Comparison of ENCODE assay signal across 8 cellular contexts in the genomic region with DNA sequence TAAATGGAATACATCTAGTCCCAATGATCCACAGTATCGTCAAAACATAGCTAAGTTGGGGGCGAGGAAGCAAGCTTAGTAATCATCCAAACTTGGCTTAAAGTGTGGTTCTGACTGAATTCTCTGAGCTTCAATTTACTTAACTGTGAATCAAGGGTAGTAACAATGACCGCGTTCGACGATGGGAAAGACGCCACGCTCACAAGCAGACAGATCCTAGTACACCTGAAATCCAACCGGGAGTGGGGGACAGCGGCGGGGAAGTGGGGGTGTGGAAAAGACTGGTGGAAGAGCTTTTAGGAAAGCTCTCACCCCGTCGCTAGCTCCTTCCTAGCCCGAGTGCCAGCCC. TPM values are rescaled to one million over a fixed set of nuclear protein-coding genes. Genes with fewer than 3 reads are reported as not detected.
A peak's percentile ranks its signal among the peaks of the same experiment; 100 is the strongest.
DNase-seq lines count a peak whose midpoint lies in the region; ATAC-seq, FAIRE-seq and TF ChIP-seq lines count a peak whose summit lies in the region.

No MANE protein-coding gene starts in this region.

- peaks cover 13% of the 10 kb centered on the region for H3K36me3 Mint-ChIP-seq in activated CD4-positive, alpha-beta T cell treated with anti-CD3 and anti-CD28 coated beads, Interleukin-2, amount 10 ng/mL, durations not matched to agents 24 days and 14 days (ENCODE audit: low read depth)

- peaks cover 9% of the 10 kb centered on the region for H3K9me3 Mint-ChIP-seq in activated CD4-positive, alpha-beta T cell treated with anti-CD3 and anti-CD28 coated beads, Interleukin-2, amount 10 ng/mL, durations not matched to agents 24 days and 14 days

- H3K27ac ChIP-seq in HUES64 (ENCODE audit: low read depth, low read length) (peak overlapping the region; percentile 90), mucosa of rectum (ENCODE audit: low read depth in 2 of 2, low read length in 2 of 2) (peak overlapping the region; percentile 86 to 89)

- H3K4me3 ChIP-seq in HUES64 (ENCODE audit: low read length) (peak overlapping the region; percentile 98), bronchial epithelial cell (ENCODE audit: low read depth, low read length) (peak overlapping the region; percentile 71), mucosa of rectum (ENCODE audit: low read length in 2 of 2) (peak overlapping the region; percentile 94 to 99)

- DNase-seq in activated CD4-positive, alpha-beta T cell treated with anti-CD3 and anti-CD28 coated beads, Interleukin-2, amount 10 ng/mL, durations not matched to agents 24 days and 14 days = no peak
- no peak for DNase-seq in activated CD4-positive, alpha-beta T cell treated with anti-CD3 and anti-CD28 coated beads, Interleukin-2, amount 50 U/mL, for 48 hours
- DNase-seq in bronchial epithelial cell (ENCODE audit: low read depth) (no peak), DMS53 (lab: John Stamatoyannopoulos, UW) (no peak), D721Med (ENCODE audit: insufficient read length, low spot score) (no peak)

- 1% methylated on average over 14 of the region's 14 CpGs for WGBS in HUES64

- ATAC-seq in GM21423 (IDR thresholded peaks at IDR 0.05; ENCODE audit: unreplicated experiment) = no peak

- intact Hi-C loops in activated CD4-positive, alpha-beta T cell treated with anti-CD3 and anti-CD28 coated beads, Interleukin-2, amount 10 ng/mL, durations not matched to agents 24 days and 14 days (cut with micrococcal nuclease) = loop anchor here (1.0 to 2.0 kb wide), 2 partner anchors 70 to 1206 kb away; partner anchors contain the start of gene DCAF5

- H3K4me1 ChIP-seq in HUES64 (ENCODE audit: insufficient read depth, low read length) = peaks cover 9% of the 10 kb centered on the region; the same call in 1 of the 2 replicates
- H3K4me1 ChIP-seq in mucosa of rectum (ENCODE audit: control insufficient read depth in 2 of 2, insufficient read depth in 2 of 2, low read length in 2 of 2) = peaks cover 0 to 2% of the 10 kb centered on the region in 2 donors

- peak overlapping the region; percentile 93 for H3K9ac ChIP-seq in HUES64 (ENCODE audit: low read depth, low read length)
- H3K9ac ChIP-seq in mucosa of rectum (ENCODE audit: low read depth in 1 of 2, low read length in 2 of 2) = peak overlapping the region; percentile 78 to 83

- peaks cover under 1% of the 10 kb centered on the region; the same call in 1 of the 2 replicates for H3K27me3 ChIP-seq in HUES64 (ENCODE audit: insufficient read depth, low read length)
- no peaks in the 10 kb centered on the region for H3K27me3 ChIP-seq in bronchial epithelial cell (ENCODE audit: control insufficient read depth, insufficient read depth, low read length)
- no peaks in the 10 kb centered on the region for H3K27me3 ChIP-seq in mucosa of rectum (ENCODE audit: control insufficient read depth in 2 of 2, insufficient read depth in 2 of 2, low read length in 2 of 2)

- H3K27me3 Mint-ChIP-seq in activated CD4-positive, alpha-beta T cell treated with anti-CD3 and anti-CD28 coated beads, Interleukin-2, amount 10 ng/mL, durations not matched to agents 24 days and 14 days = peaks cover 6% of the 10 kb centered on the region

- H3K9me3 ChIP-seq in HUES64 (ENCODE audit: insufficient read depth, low read depth, low read length) (no peaks in the 10 kb centered on the region), mucosa of rectum (ENCODE audit: control insufficient read depth in 2 of 2, low read length in 2 of 2) (no peaks in the 10 kb centered on the region)

- no peak for FAIRE-seq in bronchial epithelial cell (lab: Jason Lieb, UNC)
- FAIRE-seq in D721Med (lab: Jason Lieb, UNC) = no peak

- peak overlapping the region; percentile 91 for H3K27ac Mint-ChIP-seq in activated CD4-positive, alpha-beta T cell treated with anti-CD3 and anti-CD28 coated beads, Interleukin-2, amount 10 ng/mL, durations not matched to agents 24 days and 14 days

- H3K36me3 ChIP-seq in HUES64 (ENCODE audit: insufficient read depth, low read length) (no peaks in the 10 kb centered on the region), bronchial epithelial cell (ENCODE audit: control insufficient read depth, insufficient read depth, low read length) (no peaks in the 10 kb centered on the region), mucosa of rectum (ENCODE audit: control insufficient read depth in 2 of 2, insufficient read depth in 2 of 2, low read length in 2 of 2) (no peaks in the 10 kb centered on the region)

- H3K4me1 Mint-ChIP-seq in activated CD4-positive, alpha-beta T cell treated with anti-CD3 and anti-CD28 coated beads, Interleukin-2, amount 10 ng/mL, durations not matched to agents 24 days and 14 days = peaks cover 18% of the 10 kb centered on the region

- peak overlapping the region; percentile 98 for H3K4me3 Mint-ChIP-seq in activated CD4-positive, alpha-beta T cell treated with anti-CD3 and anti-CD28 coated beads, Interleukin-2, amount 10 ng/mL, durations not matched to agents 24 days and 14 days

- no peak for TF ChIP-seq CTCF in bronchial epithelial cell (IDR thresholded peaks at IDR 0.05; ENCODE audit: insufficient read depth, low read length, severe bottlenecking)
- TF ChIP-seq CTCF in D721Med (IDR thresholded peaks at IDR 0.05; ENCODE audit: insufficient read depth, missing control alignments) = no peak

RNA-seq across cellular contexts. Expression of gene COX16, which starts 0.4 kb away (rescaled TPM):
- 65.8 and 79.0 TPM in 2 replicates for total RNA-seq in activated CD4-positive, alpha-beta T cell treated with anti-CD3 and anti-CD28 coated beads, Interleukin-2, amount 10 ng/mL, durations not matched to agents 24 days and 14 days
- 55.2 TPM for polyA plus RNA-seq in HUES64 (2013, experiment 1 of 2)
- 51.2 TPM for polyA plus RNA-seq in HUES64 (2013, experiment 2 of 2)
- total RNA-seq in bronchial epithelial cell = 19.0 and 21.0 TPM in 2 replicates

RNA-seq across cellular contexts. Expression of gene SYNJ2BP, which starts 57.8 kb away (rescaled TPM):
- 2.2 and 2.5 TPM in 2 replicates for total RNA-seq in activated CD4-positive, alpha-beta T cell treated with anti-CD3 and anti-CD28 coated beads, Interleukin-2, amount 10 ng/mL, durations not matched to agents 24 days and 14 days
- polyA plus RNA-seq in HUES64 (2013, experiment 1 of 2) = 15.7 TPM
- 14.1 TPM for polyA plus RNA-seq in HUES64 (2013, experiment 2 of 2)
- 9.5 and 11.9 TPM in 2 replicates for total RNA-seq in bronchial epithelial cell
